In genomic region chr6:82015043-82015442, GRCh38 we compare ENCODE assay signal across 11 cellular contexts.
A peak's percentile ranks its signal among the peaks of the same experiment; 100 is the strongest.
DNase-seq lines count a peak whose midpoint lies in the region; ATAC-seq, FAIRE-seq and TF ChIP-seq lines count a peak whose summit lies in the region.
"Had no signal": no experiment of that assay in that cellular context is flagged by ENCODE, and none has a peak within 500 bp of the region (broad histone marks: within the 10 kb centered on the region; RNA-seq: fewer than 3 reads in every experiment).

No MANE protein-coding gene starts in this region.

- H3K79me2 ChIP-seq in ACC112 (ENCODE audit: control insufficient read depth, insufficient read depth, low read length, unreplicated experiment) (no peaks in the 10 kb centered on the region), astrocyte (ENCODE audit: insufficient read depth, low read length) (no peaks in the 10 kb centered on the region)

- no peaks in the 10 kb centered on the region for H3K27me3 Mint-ChIP-seq in astrocyte (ENCODE audit: low read depth, unreplicated experiment)
- H3K27me3 Mint-ChIP-seq in activated CD4-positive, alpha-beta memory T cell treated with anti-CD3 and anti-CD28 coated beads for 36 hours = no peaks in the 10 kb centered on the region

- no peak overlapping the region for H3K4me3 Mint-ChIP-seq in astrocyte (ENCODE audit: unreplicated experiment)
- no peak overlapping the region for H3K4me3 Mint-ChIP-seq in activated CD4-positive, alpha-beta memory T cell treated with anti-CD3 and anti-CD28 coated beads for 36 hours

- no peak overlapping the region for H3K9ac ChIP-seq in astrocyte (ENCODE audit: low read length)

- H3K36me3 Mint-ChIP-seq in astrocyte (ENCODE audit: low read depth, unreplicated experiment) = no peaks in the 10 kb centered on the region
- H3K36me3 Mint-ChIP-seq in activated CD4-positive, alpha-beta memory T cell treated with anti-CD3 and anti-CD28 coated beads for 36 hours = no peaks in the 10 kb centered on the region

- intact Hi-C loops in activated CD4-positive, alpha-beta memory T cell treated with anti-CD3 and anti-CD28 coated beads for 36 hours (cut with micrococcal nuclease) = no loop called here

- TF ChIP-seq CTCF in astrocyte (IDR thresholded peaks at IDR 0.05; ENCODE audit: insufficient read depth, low read depth, low read length) (no peak), lung (IDR thresholded peaks at IDR 0.05; ENCODE audit: control extremely low read depth, extremely low read depth) (no peak)

- H2AFZ ChIP-seq in ACC112 (ENCODE audit: low read length, unreplicated experiment) (peak overlapping the region; percentile 9), astrocyte (ENCODE audit: low read depth, low read length) (no peak overlapping the region)

- no peaks in the 10 kb centered on the region for H4K20me1 ChIP-seq in astrocyte (ENCODE audit: insufficient read depth, low read length)

- H3K36me3 ChIP-seq in ACC112 (ENCODE audit: insufficient read depth, low read length) (peaks cover 4% of the 10 kb centered on the region; the same call in 1 of the 2 replicates), astrocyte (ENCODE audit: insufficient read depth, low read length) (no peaks in the 10 kb centered on the region), lung (ENCODE audit: control insufficient read depth in 2 of 2, insufficient read depth in 2 of 2, low read length in 2 of 2) (no peaks in the 10 kb centered on the region)
- H3K36me3 ChIP-seq: WERI-Rb-1 had no signal

- H3K27ac Mint-ChIP-seq in astrocyte (ENCODE audit: unreplicated experiment) = no peak overlapping the region
- no peak overlapping the region for H3K27ac Mint-ChIP-seq in activated CD4-positive, alpha-beta memory T cell treated with anti-CD3 and anti-CD28 coated beads for 36 hours

- ATAC-seq in lung (ENCODE audit: insufficient read depth, low FRiP score) (no peak), GM18909 (IDR thresholded peaks at IDR 0.05; ENCODE audit: poor library complexity, unreplicated experiment) (no peak), GM18498 (IDR thresholded peaks at IDR 0.05; ENCODE audit: unreplicated experiment) (no peak)

- H3K4me1 Mint-ChIP-seq in astrocyte (ENCODE audit: low read depth, unreplicated experiment) = peaks cover 17% of the 10 kb centered on the region
- no peaks in the 10 kb centered on the region for H3K4me1 Mint-ChIP-seq in activated CD4-positive, alpha-beta memory T cell treated with anti-CD3 and anti-CD28 coated beads for 36 hours (ENCODE audit: low read depth)

- peaks cover 75% of the 10 kb centered on the region for H3K4me1 ChIP-seq in ACC112 (ENCODE audit: control insufficient read depth, insufficient read depth, low read length, unreplicated experiment)
- peaks cover 29% of the 10 kb centered on the region for H3K4me1 ChIP-seq in astrocyte (ENCODE audit: insufficient read depth, low read length)
- peaks cover 0 to 15% of the 10 kb centered on the region in 2 donors for H3K4me1 ChIP-seq in lung (ENCODE audit: control insufficient read depth in 2 of 2, insufficient read depth in 2 of 2, low read length in 2 of 2)

- CTCF ChIA-PET in activated CD4-positive, alpha-beta memory T cell treated with anti-CD3 and anti-CD28 coated beads for 36 hours (lab: Charles Lee) = no interaction called here

- peak overlapping the region; percentile 40 for H3K4me2 ChIP-seq in astrocyte (ENCODE audit: low read length)

- 78 to 79% methylated on average over 2 of the region's 2 CpGs for WGBS in lung, 2 donors

- H3K27me3 ChIP-seq in ACC112 (ENCODE audit: insufficient read depth, low read length) (no peaks in the 10 kb centered on the region), astrocyte (ENCODE audit: insufficient read depth, low read length) (no peaks in the 10 kb centered on the region), lung (ENCODE audit: control insufficient read depth, insufficient read depth) (no peaks in the 10 kb centered on the region)

- POLR2A ChIA-PET in activated CD4-positive, alpha-beta memory T cell treated with anti-CD3 and anti-CD28 coated beads for 36 hours (lab: Charles Lee) = no interaction called here

- FAIRE-seq in astrocyte (lab: Jason Lieb, UNC) (peak; percentile 39), frontal cortex (lab: Jason Lieb, UNC) (no peak)

- no peaks in the 10 kb centered on the region for H3K9me3 ChIP-seq in astrocyte (ENCODE audit: insufficient read depth, low read depth, low read length)
- H3K9me3 ChIP-seq in lung (ENCODE audit: control insufficient read depth in 2 of 2, insufficient read depth in 1 of 2, low read length in 1 of 2) = no peaks in the 10 kb centered on the region

- peaks cover 3% of the 10 kb centered on the region for H3K9me3 Mint-ChIP-seq in astrocyte (ENCODE audit: unreplicated experiment)
- H3K9me3 Mint-ChIP-seq in activated CD4-positive, alpha-beta memory T cell treated with anti-CD3 and anti-CD28 coated beads for 36 hours = peaks cover 5% of the 10 kb centered on the region

- H3K4me3 ChIP-seq in ACC112 (ENCODE audit: low read depth, low read length) (no peak overlapping the region), astrocyte (ENCODE audit: insufficient read depth, low read depth, low read length) (no peak overlapping the region), lung (no peak overlapping the region)

- peak; percentile 29 to 38 for DNase-seq in Kasumi-1 (lab: John Stamatoyannopoulos, UW)
- DNase-seq in astrocyte (ENCODE audit: low read depth) = no peak
- no peak for DNase-seq in lung (ENCODE audit: low spot score)
- DNase-seq in frontal cortex (ENCODE audit: low spot score in 2 of 2) = no peak
- DNase-seq in activated CD4-positive, alpha-beta memory T cell treated with anti-CD3 and anti-CD28 coated beads for 36 hours = no peak
- DNase-seq: stimulated activated CD4-positive, alpha-beta T cell treated with anti-CD3 and anti-CD28 coated beads, Interleukin-2, amount 100 ng/mL, for 24 hours; WERI-Rb-1 had no signal

- peak overlapping the region; percentile 100 for H3K27ac ChIP-seq in ACC112 (ENCODE audit: low read depth, low read length)
- no peak overlapping the region for H3K27ac ChIP-seq in astrocyte (ENCODE audit: low read depth, low read length)
- peak overlapping the region; percentile 26 to 81 for H3K27ac ChIP-seq in lung (ENCODE audit: low read depth in 1 of 2, low read length in 1 of 2)
- H3K27ac ChIP-seq: RWPE1, WERI-Rb-1 had no signal

Comparison
In these comparisons a context has a peak if more than half of its experiments do, and no peak if none do; other contexts are left out.
1. DNase-seq: peak in Kasumi-1 (2 of 2); none in astrocyte (single experiment), lung (single experiment), frontal cortex (0 of 2) and activated CD4-positive, alpha-beta memory T cell treated with anti-CD3 and anti-CD28 coated beads for 36 hours (single experiment).